1 cellular context compared by ENCODE assay signal in the genomic region with DNA sequence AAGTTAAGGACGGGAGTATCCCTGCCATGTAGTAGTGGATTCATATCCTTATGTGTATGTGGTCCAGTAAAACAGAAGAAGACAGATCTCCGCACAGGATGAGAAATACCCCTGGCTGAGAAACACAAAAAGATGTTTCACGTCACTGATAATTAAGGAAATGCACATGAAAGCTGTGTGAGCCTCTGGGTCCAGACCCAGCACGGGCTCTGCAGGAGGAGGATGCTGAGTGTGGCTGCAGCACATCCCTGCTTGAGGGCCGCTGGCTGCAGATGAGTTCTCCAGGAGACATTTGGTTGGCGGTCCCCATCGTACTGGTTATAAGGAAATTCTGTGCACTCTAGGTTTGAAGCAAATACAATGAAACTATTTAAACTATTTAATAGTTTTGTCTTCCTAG.
TF ChIP-seq lines count a peak whose summit lies in the region.

No MANE protein-coding gene starts in this region.

TF ChIP-seq in SK-N-SH treated with all-trans-retinoic acid at 6 μM for 48 hours, 23 proteins besides CTCF, POLR2A, EP300 and RAD21 (continued from another document):
- TF ChIP-seq, protein P1, sequence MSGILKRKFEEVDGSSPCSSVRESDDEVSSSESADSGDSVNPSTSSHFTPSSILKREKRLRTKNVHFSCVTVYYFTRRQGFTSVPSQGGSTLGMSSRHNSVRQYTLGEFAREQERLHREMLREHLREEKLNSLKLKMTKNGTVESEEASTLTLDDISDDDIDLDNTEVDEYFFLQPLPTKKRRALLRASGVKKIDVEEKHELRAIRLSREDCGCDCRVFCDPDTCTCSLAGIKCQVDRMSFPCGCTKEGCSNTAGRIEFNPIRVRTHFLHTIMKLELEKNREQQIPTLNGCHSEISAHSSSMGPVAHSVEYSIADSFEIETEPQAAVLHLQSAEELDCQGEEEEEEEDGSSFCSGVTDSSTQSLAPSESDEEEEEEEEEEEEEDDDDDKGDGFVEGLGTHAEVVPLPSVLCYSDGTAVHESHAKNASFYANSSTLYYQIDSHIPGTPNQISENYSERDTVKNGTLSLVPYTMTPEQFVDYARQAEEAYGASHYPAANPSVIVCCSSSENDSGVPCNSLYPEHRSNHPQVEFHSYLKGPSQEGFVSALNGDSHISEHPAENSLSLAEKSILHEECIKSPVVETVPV (CRISPR knock-in tag; IDR thresholded peaks at IDR 0.05), result no peak
- TF ChIP-seq OSR1 (CRISPR knock-in tag; IDR thresholded peaks at IDR 0.05) (no peak), RARB (CRISPR knock-in tag; IDR thresholded peaks at IDR 0.05) (no peak), ESRRG (CRISPR knock-in tag; IDR thresholded peaks at IDR 0.05) (no peak), BACH2 (CRISPR knock-in tag; IDR thresholded peaks at IDR 0.05; ENCODE audit: borderline replicate concordance) (no peak), ZNF8 (CRISPR knock-in tag; IDR thresholded peaks at IDR 0.05) (no peak), ZFP30 (CRISPR knock-in tag; IDR thresholded peaks at IDR 0.05) (no peak), GLIS3 (CRISPR knock-in tag; IDR thresholded peaks at IDR 0.05) (no peak), TCF4 (CRISPR knock-in tag; IDR thresholded peaks at IDR 0.05; ENCODE audit: borderline replicate concordance) (no peak), ZNF565 (CRISPR knock-in tag; conservative IDR thresholded peaks at IDR 0.05; ENCODE audit: low read depth) (no peak), PPARA (CRISPR knock-in tag; IDR thresholded peaks at IDR 0.05; ENCODE audit: borderline replicate concordance) (no peak), SNAI2 (CRISPR knock-in tag; IDR thresholded peaks at IDR 0.05) (no peak)
